25 cellular contexts compared by ENCODE assay signal in the genomic region with DNA sequence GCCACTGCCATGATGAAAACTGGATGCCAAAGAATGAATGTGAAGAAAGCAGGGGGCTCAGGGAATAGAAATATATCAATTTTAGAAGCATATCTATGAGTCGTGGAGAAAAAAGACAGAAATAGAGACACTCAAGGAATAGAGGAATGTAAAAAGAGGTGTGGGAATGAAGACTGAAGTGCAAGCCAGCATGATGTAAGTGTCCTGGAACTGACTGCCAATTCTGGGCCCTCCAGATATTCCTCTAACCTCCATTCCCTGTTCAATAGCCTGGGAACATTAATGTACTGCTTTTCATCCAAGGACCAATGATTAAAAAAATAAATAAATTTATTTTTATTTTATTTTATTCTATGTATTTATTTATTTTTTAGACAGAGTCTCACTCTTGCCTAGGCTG.
"Had no signal": no experiment of that assay in that cellular context is flagged by ENCODE, and none has a peak within 500 bp of the region (broad histone marks: within the 10 kb centered on the region; RNA-seq: fewer than 3 reads in every experiment).

No MANE protein-coding gene starts in this region.

- H3K79me2 ChIP-seq: parathyroid adenoma had no signal

- H3K4me2 ChIP-seq: neural progenitor cell had no signal

- ATAC-seq: left lobe of liver; natural killer cell; psoas muscle; sciatic nerve; stimulated activated memory B cell treated with anti-CD40 and anti-IgM and Interleukin-4, amounts not matched to agents 10 μg/mL and 1 μg/mL and 100 μg/mL, for 72 hours; stimulated activated naive CD8-positive, alpha-beta T cell treated with anti-CD3 and anti-CD28 coated beads, Interleukin-15, amount 100 ng/mL, for 72 hours had no signal

- H3K27me3 ChIP-seq: neural progenitor cell, neutrophil, spleen, tibial nerve, vagina had no signal

- H3K27ac ChIP-seq: neural progenitor cell, neutrophil, parathyroid adenoma, psoas muscle, spleen, tibial nerve, vagina had no signal

- H3K9me3 ChIP-seq: neutrophil, psoas muscle, spleen, tibial nerve, vagina had no signal

- H3K36me3 ChIP-seq: neural progenitor cell, neutrophil, spleen, tibial nerve, vagina had no signal

- DNase-seq: hippocampal formation; kidney glomerular epithelial cell; left cardiac atrium; mesendoderm; naive B cell; natural killer cell; nephron progenitor cell; occipital lobe; psoas muscle; small intestine; spleen; stimulated activated CD4-positive, alpha-beta T cell treated with anti-CD3 and anti-CD28 coated beads, Interleukin-4, amount 100 ng/mL, for 4 hours; stimulated activated CD8-positive, alpha-beta memory T cell treated with anti-CD3 and anti-CD28 coated beads, Interleukin-4, amount 100 ng/mL, for 48 hours; stimulated activated naive CD4-positive, alpha-beta T cell treated with Interleukin-2 at 50 U/mL for 16 hours; stimulated activated naive CD8-positive, alpha-beta T cell treated with anti-CD3 and anti-CD28 coated beads, Interleukin-15, amount 100 ng/mL, for 72 hours; substantia nigra had no signal

- H3K4me3 ChIP-seq: lung, neural progenitor cell, psoas muscle, spleen, tibial nerve, vagina had no signal

- H2AFZ ChIP-seq: neural progenitor cell, parathyroid adenoma had no signal

- H3K9ac ChIP-seq: neural progenitor cell, parathyroid adenoma had no signal

- H3K4me1 ChIP-seq: neural progenitor cell, parathyroid adenoma, psoas muscle, spleen, vagina had no signal
